In the genomic region with DNA sequence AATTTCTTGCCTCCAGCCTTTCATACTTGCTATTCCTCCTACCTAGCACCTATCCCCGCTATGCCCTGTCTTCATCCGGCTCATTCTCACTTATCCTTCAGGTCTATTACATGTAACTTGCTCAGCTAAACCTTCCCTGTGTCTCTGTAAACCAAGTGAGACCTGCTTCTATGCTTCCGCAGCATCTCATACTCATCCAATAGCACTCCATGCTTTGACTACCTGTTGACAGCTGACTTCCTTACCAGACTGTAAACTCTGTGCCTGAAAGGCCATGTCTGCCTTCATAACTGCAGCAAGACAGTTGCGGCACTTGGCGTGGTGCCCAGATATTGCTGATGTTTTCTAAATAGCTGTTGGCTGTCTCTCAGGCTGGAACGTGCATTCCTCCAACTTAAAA, we compare ENCODE assay signal across 22 cellular contexts. TPM values are rescaled to one million over a fixed set of nuclear protein-coding genes. Genes with fewer than 3 reads are reported as not detected.
DNase-seq lines count a peak whose midpoint lies in the region; TF ChIP-seq lines count a peak whose summit lies in the region.
"Had no signal": no experiment of that assay in that cellular context is flagged by ENCODE, and none has a peak within 500 bp of the region (broad histone marks: within the 10 kb centered on the region; RNA-seq: fewer than 3 reads in every experiment).

No MANE protein-coding gene starts in this region.

- no peak for TF ChIP-seq POLR2A in vagina (IDR thresholded peaks at IDR 0.05)

- H3K36me3 ChIP-seq in HAP-1 (replicated peaks) (no peaks in the 10 kb centered on the region), vagina (no peaks in the 10 kb centered on the region)
- H3K36me3 ChIP-seq: BLaER1 treated with 17β-estradiol and CSF1 and Interleukin-3, amounts not matched to agents 10 nM and 100 nM; Peyer's patch had no signal

- H3K9me3 ChIP-seq in HAP-1 (no peaks in the 10 kb centered on the region), vagina (no peaks in the 10 kb centered on the region)
- H3K9me3 ChIP-seq: Peyer's patch had no signal

- H3K27me3 ChIP-seq in HAP-1 (ENCODE audit: low read depth) (no peaks in the 10 kb centered on the region), vagina (no peaks in the 10 kb centered on the region)
- H3K27me3 ChIP-seq: BLaER1 treated with 17β-estradiol and CSF1 and Interleukin-3, amounts not matched to agents 10 nM and 100 nM; Peyer's patch had no signal

- TF ChIP-seq CTCF in choroid plexus epithelial cell (conservative IDR thresholded peaks at IDR 0.05; ENCODE audit: low read depth, low read length) = no peak
- no peak for TF ChIP-seq CTCF in vagina (IDR thresholded peaks at IDR 0.05)

- intact Hi-C loops in vagina (cut with DNase I) = no loop called here

- in situ Hi-C loops in HAP-1 (cut with MboI; ENCODE audit: low sequenced_read_pairs) = no loop called here

- H3K27ac ChIP-seq in vagina = no peak overlapping the region
- H3K27ac ChIP-seq: BLaER1 treated with 17β-estradiol and CSF1 and Interleukin-3, amounts not matched to agents 10 nM and 100 nM; Peyer's patch had no signal

- peak; percentile 12 to 36 for DNase-seq in SHP77 (lab: John Stamatoyannopoulos, UW)
- DNase-seq in SHP77 treated with DMSO at 0.1 percent for 48 hours (lab: John Stamatoyannopoulos, UW) = no peak
- DNase-seq in NCI-H1694 (lab: John Stamatoyannopoulos, UW) = peak; percentile 2
- DNase-seq in choroid plexus epithelial cell (ENCODE audit: low read depth) = peak; percentile 2
- DNase-seq in HAP-1 (ENCODE audit: low spot score in 2 of 2) = no peak
- no peak for DNase-seq in glomerular visceral epithelial cell (ENCODE audit: extremely low spot score)
- DNase-seq in vagina (ENCODE audit: extremely low spot score in 2 of 2) = no peak
- DNase-seq: Calu3; CD8-positive, alpha-beta T cell; DMS53; EL; KG1; NCI-H1436 treated with DMSO at 0.1 percent for 48 hours; NCI-H2081; NCI-H226; NCI-H524; Peyer's patch; T-helper 1 cell had no signal

- no peak overlapping the region for H3K4me3 ChIP-seq in choroid plexus epithelial cell (ENCODE audit: low read depth, low read length)
- H3K4me3 ChIP-seq in HAP-1 = no peak overlapping the region
- no peak overlapping the region for H3K4me3 ChIP-seq in vagina
- H3K4me3 ChIP-seq: BLaER1 treated with 17β-estradiol and CSF1 and Interleukin-3, amounts not matched to agents 10 nM and 100 nM; GM12878; GM23338; Peyer's patch had no signal

- H3K4me1 ChIP-seq in HAP-1 (no peaks in the 10 kb centered on the region), vagina (no peaks in the 10 kb centered on the region)
- H3K4me1 ChIP-seq: BLaER1 treated with 17β-estradiol and CSF1 and Interleukin-3, amounts not matched to agents 10 nM and 100 nM; Peyer's patch had no signal

RNA-seq across cellular contexts. Expression of gene OR1E1, which starts 1.8 kb away (rescaled TPM):
- not detected for total RNA-seq in vagina
- total RNA-seq: Calu3; CD8-positive, alpha-beta T cell; GM12878; GM23338; Peyer's patch; Right ventricle myocardium inferior had no signal

RNA-seq across cellular contexts. Expression of gene OR3A3, which starts 11.2 kb away (rescaled TPM):
- total RNA-seq in vagina = not detected
- total RNA-seq: Calu3; CD8-positive, alpha-beta T cell; GM12878; GM23338; Peyer's patch; Right ventricle myocardium inferior had no signal

RNA-seq across cellular contexts. Expression of gene OR3A2, which starts 13.9 kb away (rescaled TPM):
- not detected for total RNA-seq in vagina
- total RNA-seq: Calu3, GM12878, Peyer's patch had no signal

RNA-seq across cellular contexts. Expression of gene OR1E2, which starts 33.6 kb away (rescaled TPM):
- total RNA-seq in vagina = not detected
- total RNA-seq: Calu3; CD8-positive, alpha-beta T cell; GM12878; GM23338; Peyer's patch; Right ventricle myocardium inferior had no signal

Comparison
In these comparisons a context has a peak if more than half of its experiments do, and no peak if none do; other contexts are left out.
1. DNase-seq: peak in SHP77 (2 of 2), NCI-H1694 (single experiment) and choroid plexus epithelial cell (single experiment); none in SHP77 treated with DMSO at 0.1 percent for 48 hours (single experiment), HAP-1 (0 of 2), glomerular visceral epithelial cell (single experiment) and vagina (0 of 2).